Comparison of ENCODE assay signal across 37 cellular contexts in genomic region chr10:72981028-72981881, GRCh38. TPM values are rescaled to one million over a fixed set of nuclear protein-coding genes. Genes with fewer than 3 reads are reported as not detected.
DNase-seq lines count a peak whose midpoint lies in the region; ATAC-seq and TF ChIP-seq lines count a peak whose summit lies in the region.
"Had no signal": no experiment of that assay in that cellular context is flagged by ENCODE, and none has a peak within 500 bp of the region (broad histone marks: within the 10 kb centered on the region; RNA-seq: fewer than 3 reads in every experiment).

No MANE protein-coding gene starts in this region.

- WGBS in neuronal stem cell (ENCODE audit: extremely low coverage in 2 of 2, insufficient read length in 2 of 2, insufficient replicate concordance in 1 of 2), 2 donors: no CpG with 5 or more reads among the region's 4 CpGs

- peak; percentile 22 for ATAC-seq in esophagus mucosa
- ATAC-seq in HG03095 (IDR thresholded peaks at IDR 0.05; ENCODE audit: unreplicated experiment): no peak
- no peak for ATAC-seq in GM18870 (IDR thresholded peaks at IDR 0.05; ENCODE audit: unreplicated experiment)
- ATAC-seq: mucosa of descending colon; pancreas; stimulated activated naive CD8-positive, alpha-beta T cell treated with anti-CD3 and anti-CD28 coated beads, Interleukin-15, amount 100 ng/mL, for 72 hours had no signal

- no peak for TF ChIP-seq CTCF in BE2C (IDR thresholded peaks at IDR 0.05; ENCODE audit: low read depth, low read length)

- peak overlapping the region; percentile 39 for H2BK5ac ChIP-seq in neuronal stem cell (ENCODE audit: low read length)

- H3K4me3 ChIP-seq in BE2C (ENCODE audit: low read depth, low read length) (no peak overlapping the region), neuronal stem cell (ENCODE audit: low read length in 2 of 2) (no peak overlapping the region)
- H3K4me3 ChIP-seq: coronary artery, lung, mucosa of descending colon, pancreas, PC-9, thoracic aorta, vagina had no signal

- H3K23ac ChIP-seq in neuronal stem cell (ENCODE audit: low read depth, low read length, poor library complexity): no peak overlapping the region

- no peaks in the 10 kb centered on the region for H3K36me3 ChIP-seq in BE2C
- no peaks in the 10 kb centered on the region for H3K36me3 ChIP-seq in neuronal stem cell (replicated peaks in 1 of 2; ENCODE audit: control insufficient read depth in 2 of 2, insufficient read depth in 2 of 2, low read length in 2 of 2)
- H3K36me3 ChIP-seq: pancreas, thoracic aorta, vagina had no signal

- no peaks in the 10 kb centered on the region; the same call in 1 of the 2 replicates for H3K27me3 ChIP-seq in BE2C
- no peaks in the 10 kb centered on the region for H3K27me3 ChIP-seq in neuronal stem cell (ENCODE audit: control insufficient read depth in 3 of 3, insufficient read depth in 3 of 3, low read depth in 1 of 3, low read length in 3 of 3)
- H3K27me3 ChIP-seq: pancreas, vagina had no signal

- no peaks in the 10 kb centered on the region for H3K79me1 ChIP-seq in neuronal stem cell (ENCODE audit: low read depth, low read length)

- no peak overlapping the region for H3K4me2 ChIP-seq in neuronal stem cell (ENCODE audit: insufficient read depth, low read length, poor library complexity, severe bottlenecking)
- H3K4me2 ChIP-seq: PC-9 had no signal

- H3K18ac ChIP-seq in neuronal stem cell (ENCODE audit: low read length): peak overlapping the region; percentile 17

- H3K4me1 ChIP-seq in BE2C (no peaks in the 10 kb centered on the region), neuronal stem cell (ENCODE audit: control insufficient read depth in 2 of 2, insufficient read depth in 1 of 2, low read depth in 1 of 2, low read length in 2 of 2) (no peaks in the 10 kb centered on the region)
- H3K4me1 ChIP-seq: pancreas, vagina had no signal

- peak overlapping the region; percentile 82 for H3K14ac ChIP-seq in neuronal stem cell (ENCODE audit: low read length)

- peak overlapping the region; percentile 28 for H2AK5ac ChIP-seq in neuronal stem cell (ENCODE audit: low read depth, low read length)

- H4K8ac ChIP-seq in neuronal stem cell (ENCODE audit: low read depth, low read length): no peak overlapping the region

- H2BK15ac ChIP-seq in neuronal stem cell (ENCODE audit: low read length): no peak overlapping the region

- H3K9me3 ChIP-seq in BE2C (peaks cover 3% of the 10 kb centered on the region; the same call in 1 of the 2 replicates), neuronal stem cell (replicated peaks in 1 of 2; ENCODE audit: control insufficient read depth in 2 of 2, insufficient read depth in 1 of 2, low read depth in 1 of 2, low read length in 2 of 2) (peaks cover 7 to 24% of the 10 kb centered on the region in 2 donors)
- H3K9me3 ChIP-seq: pancreas, vagina had no signal

- no peak overlapping the region for H3K4ac ChIP-seq in neuronal stem cell (ENCODE audit: low read length)

- H2BK120ac ChIP-seq in neuronal stem cell (ENCODE audit: low read depth, low read length): no peak overlapping the region

- no peak overlapping the region for H2AFZ ChIP-seq in neuronal stem cell (ENCODE audit: low read length)
- H2AFZ ChIP-seq: PC-9 had no signal

- H4K91ac ChIP-seq in neuronal stem cell (ENCODE audit: low read depth, low read length, poor library complexity): no peak overlapping the region

- DNase-seq in BE2C (peak; percentile 20), RPMI7951 (ENCODE audit: low read depth) (peak; percentile 13), neuronal stem cell (ENCODE audit: low spot score) (no peak), OCI-M2 (lab: John Stamatoyannopoulos, UW; ENCODE audit: unreplicated experiment) (no peak)
- DNase-seq in activated CD4-positive, alpha-beta T cell treated with anti-CD3 and anti-CD28 coated beads, Interleukin-2, amount 50 U/mL, for 48 hours: no peak
- DNase-seq: activated CD4-positive, alpha-beta T cell treated with anti-CD3 and anti-CD28 coated beads, Interleukin-2, amount 10 ng/mL, durations not matched to agents 24 days and 14 days; activated gamma-delta T cell; activated naive CD8-positive, alpha-beta T cell treated with anti-CD3 and anti-CD28 coated beads for 36 hours; activated T-cell treated with anti-CD3 and anti-CD28 coated beads, Interleukin-2, amount 50 U/mL, for 1 hour; aorta; caudate nucleus; effector memory CD4-positive, alpha-beta T cell; HCEC 1CT; head of caudate nucleus; kidney glomerular epithelial cell; mucosa of descending colon; MV-4-11; NCI-H1436 treated with DMSO at 0.1 percent for 48 hours; NCI-H2081 treated with DMSO at 0.1 percent for 48 hours; NCI-H2227 treated with DMSO at 0.1 percent for 48 hours; NCI-H526; pancreas; PC-9; retina; SIG-M5; stimulated activated CD4-positive, alpha-beta T cell treated with anti-CD3 and anti-CD28 coated beads, Interleukin-1b, Interleukin-23, amount 100 ng/mL, for 48 hours; stimulated activated CD8-positive, alpha-beta memory T cell treated with anti-CD3 and anti-CD28 coated beads, Interleukin-4, amount 100 ng/mL, for 48 hours; stimulated activated naive CD8-positive, alpha-beta T cell treated with anti-CD3 and anti-CD28 coated beads, Interleukin-15, amount 100 ng/mL, for 72 hours; T1000 had no signal

- no peak overlapping the region for H3K27ac ChIP-seq in neuronal stem cell (replicated peaks; ENCODE audit: low read length)
- H3K27ac ChIP-seq: coronary artery, pancreas, PC-9, thoracic aorta, vagina, VCaP had no signal

- no peak overlapping the region for H2BK12ac ChIP-seq in neuronal stem cell (ENCODE audit: low read length)

- peak overlapping the region; percentile 63 for H3K9ac ChIP-seq in neuronal stem cell (ENCODE audit: low read depth, low read length, poor library complexity)

RNA-seq across cellular contexts. Expression of gene PLA2G12B, which starts 26.6 kb away (rescaled TPM):
- polyA plus RNA-seq in BE2C (2012; ENCODE audit: insufficient read depth, insufficient read length, low read depth): not detected
- total RNA-seq in RPMI7951 (2014; rRNA removed; shearing (Covaris generic)): not detected in 2 replicates
- total RNA-seq in esophagus mucosa: not detected
- 0.22 TPM for polyA plus RNA-seq in neuronal stem cell (2013, experiment 1 of 2)
- 0.24 TPM for polyA plus RNA-seq in neuronal stem cell (2013, experiment 2 of 2)
- total RNA-seq: activated CD4-positive, alpha-beta T cell treated with anti-CD3 and anti-CD28 coated beads, Interleukin-2, amount 10 ng/mL, durations not matched to agents 24 days and 14 days; activated naive CD8-positive, alpha-beta T cell treated with anti-CD3 and anti-CD28 coated beads for 36 hours; aorta; pancreas; PC-9; thoracic aorta; vagina had no signal
- polyA plus RNA-seq: pancreas had no signal

Comparison
In these comparisons a context has a peak if more than half of its experiments do, and no peak if none do; other contexts are left out.
1. DNase-seq: peak in BE2C (single experiment) and RPMI7951 (single experiment); none in neuronal stem cell (single experiment), OCI-M2 (single experiment) and activated CD4-positive, alpha-beta T cell treated with anti-CD3 and anti-CD28 coated beads, Interleukin-2, amount 50 U/mL, for 48 hours (0 of 2).